Comparison of ENCODE assay signal across 7 cellular contexts in the genomic region with DNA sequence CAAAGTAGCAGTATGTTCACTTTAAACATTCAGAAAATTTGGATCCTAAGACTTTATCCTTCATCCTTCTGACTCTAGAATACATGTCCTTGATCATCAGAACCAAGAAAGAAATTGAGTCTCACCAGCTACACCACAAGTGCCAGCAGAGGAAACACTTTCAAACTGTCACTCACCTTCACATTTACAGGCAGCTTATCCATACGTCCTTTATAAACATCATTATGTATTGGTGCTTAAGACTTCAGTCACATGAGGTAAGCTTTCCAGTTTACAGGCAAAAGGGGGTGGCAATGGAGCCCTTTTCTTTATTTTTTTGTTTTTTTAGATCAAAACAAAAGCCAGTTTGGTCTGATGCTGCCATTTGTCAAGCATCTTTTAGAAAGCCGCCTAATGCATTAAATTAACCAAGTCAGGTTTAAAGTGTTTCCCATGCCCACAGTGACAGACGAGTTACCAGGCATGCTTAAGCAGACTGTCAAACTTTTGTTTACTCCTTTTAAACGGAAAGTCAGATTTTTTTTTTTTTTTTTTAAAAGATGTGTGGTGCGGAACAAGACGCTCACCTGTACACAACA. TPM values are rescaled to one million over a fixed set of nuclear protein-coding genes. Genes with fewer than 3 reads are reported as not detected.
DNase-seq lines count a peak whose midpoint lies in the region; TF ChIP-seq lines count a peak whose summit lies in the region.

No MANE protein-coding gene starts in this region.

- H3K27me3 ChIP-seq in SU-DHL-6 (ENCODE audit: low read length) = no peaks in the 10 kb centered on the region
- H3K27me3 ChIP-seq in skeletal muscle satellite cell (ENCODE audit: control insufficient read depth, insufficient read depth, low read length) = no peaks in the 10 kb centered on the region

- DNase-seq in HFFc6 (no peak), fibroblast of the aortic adventitia (ENCODE audit: low read depth) (no peak), NCI-H1930 (lab: John Stamatoyannopoulos, UW) (no peak), medulla oblongata (ENCODE audit: extremely low spot score) (no peak), HK-2 (ENCODE audit: unreplicated experiment) (no peak)

- H3K9me2 ChIP-seq in SU-DHL-6 (replicated peaks; ENCODE audit: insufficient read depth, low read length) = no peaks in the 10 kb centered on the region

- peak overlapping the region; percentile 90 for H2AFZ ChIP-seq in SU-DHL-6 (ENCODE audit: low read depth, low read length, severe bottlenecking)

- peaks cover 17% of the 10 kb centered on the region; the same call in 1 of the 2 replicates for H3F3A ChIP-seq in SU-DHL-6 (ENCODE audit: insufficient read depth)

- H3K79me2 ChIP-seq in SU-DHL-6 (ENCODE audit: insufficient read depth, low read length) = peaks cover 28% of the 10 kb centered on the region

- H3K4me1 Mint-ChIP-seq in HFFc6 (ENCODE audit: low read depth) = peaks cover 22% of the 10 kb centered on the region

- no peaks in the 10 kb centered on the region for H4K20me1 ChIP-seq in SU-DHL-6 (ENCODE audit: low read depth, low read length)

- peak overlapping the region; percentile 86 for H3K4me3 Mint-ChIP-seq in HFFc6

- H3K9me3 ChIP-seq in SU-DHL-6 (ENCODE audit: insufficient read depth, low read length) = no peaks in the 10 kb centered on the region
- H3K9me3 ChIP-seq in skeletal muscle satellite cell (replicated peaks; ENCODE audit: low read length) = no peaks in the 10 kb centered on the region

- H3K27ac ChIP-seq in SU-DHL-6 (ENCODE audit: low read depth, low read length) = no peak overlapping the region

- TF ChIP-seq CTCF in HFFc6 (IDR thresholded peaks at IDR 0.05) (no peak), SU-DHL-6 (IDR thresholded peaks at IDR 0.05; ENCODE audit: insufficient read depth, low read length, poor library complexity, severe bottlenecking) (no peak), fibroblast of the aortic adventitia (IDR thresholded peaks at IDR 0.05; ENCODE audit: insufficient read depth, low read length) (no peak)

- no peaks in the 10 kb centered on the region for H3K9me3 Mint-ChIP-seq in HFFc6

- peaks cover 12% of the 10 kb centered on the region for H3K4me1 ChIP-seq in skeletal muscle satellite cell (ENCODE audit: control insufficient read depth, insufficient read depth, low read length)

- H3K36me3 Mint-ChIP-seq in HFFc6 (ENCODE audit: low read depth) = peaks cover 11% of the 10 kb centered on the region

- peak overlapping the region; percentile 77; the same call in 1 of the 2 replicates for H3K27ac Mint-ChIP-seq in HFFc6

- H3K36me3 ChIP-seq in SU-DHL-6 (ENCODE audit: low read length) (0 out of 2 replicates have a peak, but pooled peaks cover 3% of the 10 kb centered on the region), skeletal muscle satellite cell (ENCODE audit: insufficient read depth, low read length) (peaks cover 9% of the 10 kb centered on the region)

- no peaks in the 10 kb centered on the region for H3K27me3 Mint-ChIP-seq in HFFc6 (ENCODE audit: insufficient read depth)

- H3K4me2 ChIP-seq in SU-DHL-6 (ENCODE audit: low read depth, low read length, poor library complexity, severe bottlenecking) = peak overlapping the region; percentile 78
- H3K4me2 ChIP-seq in skeletal muscle satellite cell (ENCODE audit: low read length) = peak overlapping the region; percentile 90

- peak overlapping the region; percentile 56 for H3K4me3 ChIP-seq in SU-DHL-6 (ENCODE audit: insufficient read depth, low read length, poor library complexity, severe bottlenecking)
- peak overlapping the region; percentile 77 for H3K4me3 ChIP-seq in fibroblast of the aortic adventitia (ENCODE audit: low read depth, low read length)
- peak overlapping the region; percentile 98 for H3K4me3 ChIP-seq in skeletal muscle satellite cell (ENCODE audit: low read length)

- peak overlapping the region; percentile 58 for H3K9ac ChIP-seq in SU-DHL-6 (ENCODE audit: low read length)
- H3K9ac ChIP-seq in skeletal muscle satellite cell (ENCODE audit: low read depth, low read length) = peak overlapping the region; percentile 75

RNA-seq across cellular contexts. Expression of gene BRPF3, which starts 1.0 kb away (rescaled TPM):
- 10 to 100 TPM; 26.5 to 32.4 (median 28.9) TPM for total RNA-seq in HFFc6 (2021; fragmentation: NEBNext Ultra II Directional; extraction: Animal tissue kit (Norgen Biotek cat#: 25700))
- 15.3 and 19.1 TPM in 2 replicates for total RNA-seq in fibroblast of the aortic adventitia (ENCODE audit: low replicate concordance)
- total RNA-seq in skeletal muscle satellite cell (2012; rRNA removed) = 9.9 and 12.5 TPM in 2 replicates
